ENCODE assay signal across 8 cellular contexts in the genomic region with DNA sequence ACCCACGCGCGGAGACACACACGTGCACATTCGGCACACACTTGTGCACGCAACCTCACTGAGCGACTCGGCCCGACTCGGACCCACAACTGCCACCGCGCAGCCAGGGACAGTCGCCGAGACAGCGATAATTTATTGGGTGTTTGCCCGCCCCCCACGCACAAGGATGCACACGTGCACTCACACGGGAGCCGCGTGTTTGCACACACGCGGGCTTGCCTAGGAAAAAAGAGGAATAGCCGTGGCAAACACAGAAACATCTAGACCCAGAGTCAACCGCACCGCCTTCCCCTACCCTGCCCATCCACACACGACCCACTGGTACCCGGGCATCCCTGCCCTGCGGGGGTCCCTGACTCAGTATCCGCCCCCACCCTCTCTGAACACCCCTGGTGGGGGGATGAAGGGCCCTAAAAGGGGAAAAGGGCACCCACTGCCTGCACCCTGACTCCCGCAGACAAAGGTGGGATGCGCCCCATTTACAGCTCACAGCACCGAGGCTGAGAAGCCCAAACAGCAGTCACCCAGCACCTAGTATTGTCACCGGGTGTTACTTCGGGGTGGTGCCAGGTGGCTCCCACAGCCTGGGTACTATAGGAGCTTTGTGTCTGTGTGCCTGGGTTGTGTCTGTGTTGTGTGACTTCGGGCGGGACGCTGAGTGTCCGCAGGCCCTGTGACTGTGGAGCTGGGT. TPM values are rescaled to one million over a fixed set of nuclear protein-coding genes. Genes with fewer than 3 reads are reported as not detected.
DNase-seq lines count a peak whose midpoint lies in the region; ATAC-seq and TF ChIP-seq lines count a peak whose summit lies in the region.

No MANE protein-coding gene starts in this region.

- H3K27me3 Mint-ChIP-seq in activated T-helper 17 cell treated with anti-CD3 and anti-CD28 coated beads, Interleukin-2, amount 50 U/mL, for 72 hours, result no peaks in the 10 kb centered on the region

- H3K4me3 Mint-ChIP-seq in activated T-helper 17 cell treated with anti-CD3 and anti-CD28 coated beads, Interleukin-2, amount 50 U/mL, for 72 hours, result peak overlapping the region; percentile 83

- H3K4me1 ChIP-seq in iPS DF 6.9 (ENCODE audit: control insufficient read depth, insufficient read depth, low read length), result peaks cover 10% of the 10 kb centered on the region
- peaks cover 75 to 93% (median 86%) of the 10 kb centered on the region in 6 donors for H3K4me1 ChIP-seq in spleen

- no peak for TF ChIP-seq POLR2A in spleen (IDR thresholded peaks at IDR 0.05)

- peak; percentile 8 for ATAC-seq in activated T-helper 17 cell treated with anti-CD3 and anti-CD28 coated beads, Interleukin-2, amount 50 U/mL, for 72 hours (replicated peaks)
- no peak for ATAC-seq in GM21390 (IDR thresholded peaks at IDR 0.05; ENCODE audit: unreplicated experiment)
- ATAC-seq in HG03457 (IDR thresholded peaks at IDR 0.05; ENCODE audit: unreplicated experiment), result no peak

- peaks cover 2% of the 10 kb centered on the region; the same call in 1 of the 2 replicates for H3K27me3 ChIP-seq in iPS DF 6.9 (ENCODE audit: control insufficient read depth, insufficient read depth, low read length)
- H3K27me3 ChIP-seq in spleen (replicated peaks in 1 of 7), result peaks cover 0 to 62% (median 11%) of the 10 kb centered on the region in 7 donors

- H3K27ac Mint-ChIP-seq in activated T-helper 17 cell treated with anti-CD3 and anti-CD28 coated beads, Interleukin-2, amount 50 U/mL, for 72 hours, result peak overlapping the region; percentile 78

- H3K27ac ChIP-seq in iPS DF 6.9 (ENCODE audit: low read length) (no peak overlapping the region), spleen (peak overlapping the region; percentile 64 to 94 (median 90))

- no peak for TF ChIP-seq CTCF in spleen (IDR thresholded peaks at IDR 0.05 in 8 of 11, conservative IDR thresholded peaks at IDR 0.05 in 3 of 11)

- H3K4me3 ChIP-seq in iPS DF 6.9 (ENCODE audit: low read length) (peak overlapping the region; percentile 3; the same call in 1 of the 2 replicates), spleen (peak overlapping the region in 7 of 8 donors; percentile 33 to 88 (median 68))

- no peaks in the 10 kb centered on the region for H3K36me3 ChIP-seq in iPS DF 6.9 (ENCODE audit: control insufficient read depth, insufficient read depth, low read length)
- H3K36me3 ChIP-seq in spleen, result no peaks in the 10 kb centered on the region

- no CpG with 5 or more reads among the region's 39 CpGs for WGBS in iPS DF 6.9 (ENCODE audit: insufficient coverage, insufficient read length)
- 15 to 30% (median 19%) methylated on average over 22 to 39 of the region's 39 CpGs for WGBS in spleen, 5 donors

- H3K9me3 Mint-ChIP-seq in activated T-helper 17 cell treated with anti-CD3 and anti-CD28 coated beads, Interleukin-2, amount 50 U/mL, for 72 hours, result no peaks in the 10 kb centered on the region

- intact Hi-C loops in spleen (cut with DNase I; ENCODE audit: low total_unique reads), result no loop called here

- peaks cover 25% of the 10 kb centered on the region for H3K36me3 Mint-ChIP-seq in activated T-helper 17 cell treated with anti-CD3 and anti-CD28 coated beads, Interleukin-2, amount 50 U/mL, for 72 hours (ENCODE audit: low read depth)

- H3K9me3 ChIP-seq in iPS DF 6.9 (ENCODE audit: control insufficient read depth, insufficient read depth, low read length), result no peaks in the 10 kb centered on the region
- no peaks in the 10 kb centered on the region for H3K9me3 ChIP-seq in spleen

- DNase-seq in NCI-H345 (lab: John Stamatoyannopoulos, UW) (peak; percentile 36), NCI-H345 treated with DMSO at 0.1 percent for 48 hours (lab: John Stamatoyannopoulos, UW; ENCODE audit: unreplicated experiment) (no peak), iPS DF 6.9 (ENCODE audit: low read depth, low spot score) (no peak), spleen (peak; percentile 85), HT-29 (ENCODE audit: low spot score) (no peak)

- H3K4me1 Mint-ChIP-seq in activated T-helper 17 cell treated with anti-CD3 and anti-CD28 coated beads, Interleukin-2, amount 50 U/mL, for 72 hours, result peaks cover 30% of the 10 kb centered on the region

RNA-seq across cellular contexts. Expression of a gene that starts 1.0 kb away (rescaled TPM):
- 100 to 1,000 TPM in 1 of 2 donors, 10 to 100 TPM in 1; 73.8 to 169 TPM for total RNA-seq in activated T-helper 17 cell treated with anti-CD3 and anti-CD28 coated beads, Interleukin-2, amount 50 U/mL, for 72 hours
- total RNA-seq in spleen, result 100 to 1,000 TPM in 1 of 7 donors, 10 to 100 TPM in 6; 56.3 to 103 (median 82.4) TPM
- 100 to 1,000 TPM in 1 of 3 donors, 10 to 100 TPM in 2; 80.6 to 143 (median 94.9) TPM for polyA plus RNA-seq in spleen
- 78.0 and 87.1 TPM in 2 replicates for total RNA-seq in HT-29 (2014; rRNA removed; shearing (Covaris generic))

RNA-seq across cellular contexts. Expression of a gene that starts 19.8 kb away (rescaled TPM):
- total RNA-seq in activated T-helper 17 cell treated with anti-CD3 and anti-CD28 coated beads, Interleukin-2, amount 50 U/mL, for 72 hours, result 10 to 100 TPM; 15.9 to 22.0 TPM
- 10 to 100 TPM; 37.5 to 82.3 (median 44.4) TPM for total RNA-seq in spleen
- 10 to 100 TPM; 31.7 to 58.2 (median 49.0) TPM for polyA plus RNA-seq in spleen
- total RNA-seq in HT-29 (2014; rRNA removed; shearing (Covaris generic)), result 5.3 and 14.9 TPM in 2 replicates

RNA-seq across cellular contexts. Expression of a gene that starts 20.8 kb away (rescaled TPM):
- total RNA-seq in activated T-helper 17 cell treated with anti-CD3 and anti-CD28 coated beads, Interleukin-2, amount 50 U/mL, for 72 hours, result not detected
- 100 to 1,000 TPM in 3 of 7 donors, 10 to 100 TPM in 4; 82.2 to 164 (median 90.5) TPM for total RNA-seq in spleen
- 10 to 100 TPM; 14.6 to 32.2 (median 16.0) TPM for polyA plus RNA-seq in spleen
- not detected in 2 replicates for total RNA-seq in HT-29 (2014; rRNA removed; shearing (Covaris generic))

RNA-seq across cellular contexts. Expression of a gene that starts 32.2 kb away (rescaled TPM):
- total RNA-seq in activated T-helper 17 cell treated with anti-CD3 and anti-CD28 coated beads, Interleukin-2, amount 50 U/mL, for 72 hours, result under 1 TPM; 0.45 to 0.50 TPM
- 10 to 100 TPM in 2 of 7 donors, 1 to 10 TPM in 5; 1.9 to 34.3 (median 4.3) TPM for total RNA-seq in spleen
- polyA plus RNA-seq in spleen, result 10 to 100 TPM in 1 of 3 donors, under 1 TPM in 2; 0.77 to 15.9 (median 0.96) TPM
- total RNA-seq in HT-29 (2014; rRNA removed; shearing (Covaris generic)), result 529 and 584 TPM in 2 replicates

Comparison
In these comparisons a context has a peak if more than half of its experiments do, and no peak if none do; other contexts are left out.
1. DNase-seq: peak in NCI-H345 (single experiment) and spleen (single experiment); none in NCI-H345 treated with DMSO at 0.1 percent for 48 hours (single experiment), iPS DF 6.9 (single experiment) and HT-29 (single experiment).
2. RNA of a gene that starts 20.8 kb away (total RNA-seq): 82.2 to 164 TPM in spleen; not detected in activated T-helper 17 cell treated with anti-CD3 and anti-CD28 coated beads, Interleukin-2, amount 50 U/mL, for 72 hours and not detected in HT-29; every median in the first group is over 10 times any median in the second.